ENCODE assay signal across 8 cellular contexts in genomic region chr2:45681675-45682074, GRCh38. TPM values are rescaled to one million over a fixed set of nuclear protein-coding genes. Genes with fewer than 3 reads are reported as not detected.
DNase-seq lines count a peak whose midpoint lies in the region; ATAC-seq, FAIRE-seq and TF ChIP-seq lines count a peak whose summit lies in the region.

No MANE protein-coding gene starts in this region.

- peak; percentile 80 for ATAC-seq in GM21515 (IDR thresholded peaks at IDR 0.05; ENCODE audit: unreplicated experiment)

- no peak for TF ChIP-seq CTCF in epithelial cell of proximal tubule (conservative IDR thresholded peaks at IDR 0.05; ENCODE audit: low read depth, low read length)

- DNase-seq in DMS53 (lab: John Stamatoyannopoulos, UW) (peak; percentile 59), LoVo (ENCODE audit: low spot score) (peak; percentile 72), epithelial cell of proximal tubule (ENCODE audit: low read depth) (peak; percentile 79), skeletal muscle cell (ENCODE audit: low read depth) (peak; percentile 54), frontal cortex (ENCODE audit: low spot score in 2 of 2) (no peak), UCSD-AML1 (lab: John Stamatoyannopoulos, UW; ENCODE audit: unreplicated experiment) (no peak), NCI-H1105 treated with DMSO at 0.1 percent for 48 hours (lab: John Stamatoyannopoulos, UW) (no peak)

- H3K4me3 ChIP-seq in epithelial cell of proximal tubule (ENCODE audit: low read depth, low read length) (no peak overlapping the region), skeletal muscle cell (ENCODE audit: low read depth, low read length) (no peak overlapping the region)

- FAIRE-seq in frontal cortex (lab: Jason Lieb, UNC): no peak

RNA-seq across cellular contexts. Expression of gene PRKCE, which starts 30.2 kb away (rescaled TPM):
- total RNA-seq in epithelial cell of proximal tubule (2.5 and 6.0 TPM in 2 replicates), frontal cortex (62.8 TPM)

Comparison
In these comparisons a context has a peak if more than half of its experiments do, and no peak if none do; other contexts are left out.
1. DNase-seq: peak in DMS53 (single experiment), LoVo (single experiment), epithelial cell of proximal tubule (single experiment) and skeletal muscle cell (single experiment); none in frontal cortex (0 of 2), UCSD-AML1 (single experiment) and NCI-H1105 treated with DMSO at 0.1 percent for 48 hours (single experiment).